In genomic region chr4:15702941-15703403, GRCh38 we compare ENCODE assay signal across 8 cellular contexts. TPM values are rescaled to one million over a fixed set of nuclear protein-coding genes. Genes with fewer than 3 reads are reported as not detected.
DNase-seq lines count a peak whose midpoint lies in the region; ATAC-seq and TF ChIP-seq lines count a peak whose summit lies in the region.

BST1 (plus strand) TSS chr4:15703065; CDS start chr4:15703145, 80 bp downstream.

- peak within 1 kb of the TSS; percentile 70 for H3K4me3 Mint-ChIP-seq in dendritic cell treated with granulocyte-macrophage colony-stimulating factor and Interleukin-4, amounts not matched to agents 40 ng/mL and 50 ng/mL, for 4 days

- H3K36me3 ChIP-seq in left lung, result no peaks in the 10 kb centered on the region

- H3K27me3 ChIP-seq in left lung, result peaks cover 0 to 9% of the 10 kb centered on the region in 2 donors

- H3K27me3 Mint-ChIP-seq in dendritic cell treated with granulocyte-macrophage colony-stimulating factor and Interleukin-4, amounts not matched to agents 40 ng/mL and 50 ng/mL, for 4 days, result no peaks in the 10 kb centered on the region

- peaks cover 34% of the 10 kb centered on the region for H3K4me1 Mint-ChIP-seq in dendritic cell treated with granulocyte-macrophage colony-stimulating factor and Interleukin-4, amounts not matched to agents 40 ng/mL and 50 ng/mL, for 4 days (ENCODE audit: low read depth)

- H3K27ac ChIP-seq in left lung, result peak within 1 kb of the TSS; percentile 2 to 87

- peak; percentile 4 to 30 for DNase-seq in activated CD4-positive, alpha-beta T cell treated with anti-CD3 and anti-CD28 coated beads for 4 hours
- DNase-seq in left lung, result peak; percentile 85 to 98
- DNase-seq in stimulated activated CD4-positive, alpha-beta T cell treated with anti-CD3 and anti-CD28 coated beads, TNF-alpha, amount 100 ng/mL, for 4 hours (ENCODE audit: low read depth in 3 of 3), result peak; percentile 5 to 21 (median 10)
- DNase-seq in NCI-H2029 (lab: John Stamatoyannopoulos, UW), result no peak
- DNase-seq in UCSD-AML1 (lab: John Stamatoyannopoulos, UW; ENCODE audit: unreplicated experiment), result no peak

- no peak for TF ChIP-seq CTCF in left lung (IDR thresholded peaks at IDR 0.05)

- H3K27ac Mint-ChIP-seq in dendritic cell treated with granulocyte-macrophage colony-stimulating factor and Interleukin-4, amounts not matched to agents 40 ng/mL and 50 ng/mL, for 4 days, result peak within 1 kb of the TSS; percentile 69

- intact Hi-C loops in dendritic cell treated with granulocyte-macrophage colony-stimulating factor and Interleukin-4, amounts not matched to agents 40 ng/mL and 50 ng/mL, for 4 days (cut with micrococcal nuclease), result no loop called here
- intact Hi-C loops in left lung (cut with DNase I), result no loop called here

- H3K36me3 Mint-ChIP-seq in dendritic cell treated with granulocyte-macrophage colony-stimulating factor and Interleukin-4, amounts not matched to agents 40 ng/mL and 50 ng/mL, for 4 days (ENCODE audit: low read depth), result peaks cover 1% of the 10 kb centered on the region

- peak; percentile 68 for ATAC-seq in GM18858 (IDR thresholded peaks at IDR 0.05; ENCODE audit: unreplicated experiment)
- peak; percentile 57 for ATAC-seq in HG03521 (IDR thresholded peaks at IDR 0.05; ENCODE audit: unreplicated experiment)
- peak; percentile 89 for ATAC-seq in left lung

- peaks cover 11% of the 10 kb centered on the region for H3K9me3 Mint-ChIP-seq in dendritic cell treated with granulocyte-macrophage colony-stimulating factor and Interleukin-4, amounts not matched to agents 40 ng/mL and 50 ng/mL, for 4 days

- no peaks in the 10 kb centered on the region for H3K9me3 ChIP-seq in left lung

- peaks cover 4 to 24% of the 10 kb centered on the region in 2 donors for H3K4me1 ChIP-seq in left lung

- peak within 1 kb of the TSS; percentile 36 to 44 for H3K4me3 ChIP-seq in left lung

RNA-seq across cellular contexts. Expression of gene BST1, which starts in this region (rescaled TPM):
- 10 to 100 TPM in 1 of 2 donors, 1 to 10 TPM in 1; 9.0 to 20.8 TPM for total RNA-seq in left lung

Comparison
In these comparisons a context has a peak if more than half of its experiments do, and no peak if none do; other contexts are left out.
1. DNase-seq: peak in activated CD4-positive, alpha-beta T cell treated with anti-CD3 and anti-CD28 coated beads for 4 hours (2 of 2), left lung (2 of 2) and stimulated activated CD4-positive, alpha-beta T cell treated with anti-CD3 and anti-CD28 coated beads, TNF-alpha, amount 100 ng/mL, for 4 hours (3 of 3); none in NCI-H2029 (single experiment) and UCSD-AML1 (single experiment).
2. Peak in every context shown above with its lines, with median percentiles within 50 percentile points of each other: ATAC-seq.